ENCODE assay signal across 8 cellular contexts in the genomic region with DNA sequence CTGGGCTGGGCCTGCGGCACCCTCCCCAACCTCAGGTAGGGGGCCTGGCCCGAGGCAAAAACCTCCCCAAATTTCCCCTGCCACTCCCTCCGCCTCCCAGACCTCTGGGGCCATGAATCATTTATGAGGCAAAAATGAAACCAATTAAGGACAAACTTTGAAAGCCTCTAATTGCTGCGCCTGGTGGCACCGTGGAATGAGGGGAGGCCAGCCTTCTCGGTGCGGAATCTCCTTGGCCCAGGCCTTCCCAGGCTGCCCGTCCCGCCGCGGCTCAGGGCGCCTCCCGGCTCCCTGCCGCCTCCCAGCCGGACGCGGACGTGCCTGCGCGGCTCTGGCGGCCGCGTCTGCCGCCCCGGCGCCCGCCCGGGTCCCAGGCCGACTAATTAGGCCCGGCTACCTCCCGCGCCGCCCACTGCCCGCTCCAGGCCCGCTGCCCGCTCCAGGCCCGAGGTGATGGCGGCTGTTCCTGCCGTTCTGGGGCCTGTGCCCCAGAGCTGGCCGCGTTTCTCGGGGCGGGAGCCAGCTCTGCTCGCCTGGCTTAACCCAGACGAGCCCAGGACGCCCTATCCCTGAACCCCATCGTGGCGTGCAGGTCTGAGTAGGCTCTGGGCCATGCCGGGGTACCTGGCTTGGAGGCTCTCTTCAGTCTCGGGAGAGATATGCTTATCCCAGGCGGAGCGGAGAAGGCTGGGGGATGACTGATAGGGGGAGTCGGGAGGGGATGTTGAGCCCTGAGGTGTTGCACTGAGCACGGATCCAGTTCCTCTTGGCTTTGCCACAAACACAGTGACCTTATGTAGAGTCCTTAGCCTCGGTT. TPM values are rescaled to one million over a fixed set of nuclear protein-coding genes. Genes with fewer than 3 reads are reported as not detected.
DNase-seq lines count a peak whose midpoint lies in the region; FAIRE-seq and TF ChIP-seq lines count a peak whose summit lies in the region.

No MANE protein-coding gene starts in this region.

- TF ChIP-seq CTCF in OCI-LY3 (IDR thresholded peaks at IDR 0.05; ENCODE audit: low read depth, low read length) = no peak

- H3K27me3 ChIP-seq in OCI-LY3 (ENCODE audit: low read depth, low read length) = no peaks in the 10 kb centered on the region
- no peaks in the 10 kb centered on the region for H3K27me3 ChIP-seq in small intestine (ENCODE audit: control insufficient read depth in 2 of 2, insufficient read depth in 2 of 2, low read length in 2 of 2)

- H3K27ac ChIP-seq in OCI-LY3 (ENCODE audit: low read length) = peak overlapping the region; percentile 91
- peak overlapping the region; percentile 90 for H3K27ac ChIP-seq in angular gyrus (ENCODE audit: low read depth, low read length)
- peak overlapping the region; percentile 76 to 92 for H3K27ac ChIP-seq in small intestine (ENCODE audit: low read depth in 1 of 2, low read length in 1 of 2)

- peaks cover 42% of the 10 kb centered on the region for H4K20me1 ChIP-seq in OCI-LY3 (ENCODE audit: insufficient read depth, low read length)

- peaks cover 100% of the 10 kb centered on the region for H3K79me2 ChIP-seq in OCI-LY3 (ENCODE audit: low read length)

- H2AFZ ChIP-seq in OCI-LY3 (ENCODE audit: low read depth, low read length) = no peak overlapping the region

- WGBS in small intestine, 3 donors = 5 to 7% (median 6%) methylated on average over 48 to 55 of the region's 55 CpGs

- DNase-seq in GM12891 (ENCODE audit: insufficient read length, low spot score) (no peak), hypothalamus (lab: John Stamatoyannopoulos, UW) (peak in 29 of 51 donors; percentile 28 to 70 (median 59)), small intestine (peak; percentile 53), inferior parietal cortex (ENCODE audit: extremely low spot score) (no peak), NCI-H446 (lab: John Stamatoyannopoulos, UW) (no peak), NCI-H526 treated with DMSO at 0.1 percent for 48 hours (lab: John Stamatoyannopoulos, UW) (no peak)

- H3K4me1 ChIP-seq in OCI-LY3 (ENCODE audit: low read length) (peaks cover 95% of the 10 kb centered on the region), small intestine (ENCODE audit: control insufficient read depth in 2 of 2, insufficient read depth in 1 of 2, low read depth in 1 of 2, low read length in 1 of 2) (peaks cover 0 to 5% of the 10 kb centered on the region in 2 donors)

- H3K9ac ChIP-seq in OCI-LY3 (ENCODE audit: low read length) = peak overlapping the region; percentile 78

- peaks cover 5% of the 10 kb centered on the region; the same call in 1 of the 2 replicates for H3K9me3 ChIP-seq in OCI-LY3 (ENCODE audit: insufficient read depth, low read length)
- no peaks in the 10 kb centered on the region for H3K9me3 ChIP-seq in small intestine (ENCODE audit: control insufficient read depth, low read depth)

- H3K4me2 ChIP-seq in OCI-LY3 (ENCODE audit: low read length) = peak overlapping the region; percentile 95

- TF ChIP-seq POLR2A in GM12891 (IDR thresholded peaks at IDR 0.05; ENCODE audit: low read depth, low read length) = no peak

- H3K4me3 ChIP-seq in OCI-LY3 (ENCODE audit: low read length) (peak overlapping the region; percentile 75), small intestine (ENCODE audit: low read depth in 1 of 2, low read length in 2 of 2) (peak overlapping the region; percentile 22 to 58)

- FAIRE-seq in GM12891 (lab: Jason Lieb, UNC) (peak; percentile 85), small intestine (lab: Jason Lieb, UNC) (no peak)

- H3K36me3 ChIP-seq in OCI-LY3 (replicated peaks; ENCODE audit: low read depth, low read length) (peaks cover 3% of the 10 kb centered on the region), small intestine (ENCODE audit: control insufficient read depth in 2 of 2, insufficient read depth in 2 of 2, low read length in 2 of 2) (no peaks in the 10 kb centered on the region)

TF ChIP-seq in GM12891, 5 proteins besides CTCF, POLR2A, EP300 and RAD21:
- peak; percentile 68 for TF ChIP-seq SPI1 (IDR thresholded peaks at IDR 0.05; ENCODE audit: low read depth, low read length)
- TF ChIP-seq PAX5 (IDR thresholded peaks at IDR 0.05; ENCODE audit: insufficient read depth, low read length, severe bottlenecking) = no peak

RNA-seq across cellular contexts. Expression of gene CXXC5, which starts 20.1 kb away (rescaled TPM):
- 29.4 TPM for polyA plus RNA-seq in GM12891 (2012; ENCODE audit: low read depth, missing spikeins)
- 10 to 100 TPM in 2 of 3 donors, 1 to 10 TPM in 1; 3.8 to 21.9 (median 14.6) TPM for polyA plus RNA-seq in small intestine

Comparison
In these comparisons a context has a peak if more than half of its experiments do, and no peak if none do; other contexts are left out.
1. DNase-seq: peak in hypothalamus (29 of 51) and small intestine (single experiment); none in GM12891 (single experiment), inferior parietal cortex (single experiment), NCI-H446 (0 of 2) and NCI-H526 treated with DMSO at 0.1 percent for 48 hours (single experiment).
2. Peak in every context shown above with its lines, with median percentiles within 50 percentile points of each other: H3K27ac ChIP-seq.